In the genomic region with DNA sequence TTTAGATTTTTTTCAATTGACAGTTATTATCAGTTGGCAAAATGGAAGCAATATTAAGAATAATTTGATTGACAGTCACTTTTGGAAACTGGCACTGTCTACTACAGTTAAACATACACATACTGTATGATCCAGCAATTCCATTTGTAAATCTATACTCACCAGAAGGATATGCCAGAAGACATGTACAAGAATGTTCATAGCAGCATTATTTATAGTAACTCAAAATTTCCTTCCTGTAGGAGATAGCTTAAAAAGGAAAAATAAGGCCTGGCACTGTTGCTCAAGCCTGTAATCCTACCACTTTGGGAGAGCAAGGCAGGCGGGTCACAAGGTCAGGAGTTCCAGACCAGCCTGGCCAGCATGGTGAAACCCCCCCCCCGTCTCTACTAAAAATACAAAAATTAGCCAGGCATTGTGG, we compare ENCODE assay signal across 23 cellular contexts.
DNase-seq lines count a peak whose midpoint lies in the region; ATAC-seq, FAIRE-seq and TF ChIP-seq lines count a peak whose summit lies in the region.
"Had no signal": no experiment of that assay in that cellular context is flagged by ENCODE, and none has a peak within 500 bp of the region (broad histone marks: within the 10 kb centered on the region; RNA-seq: fewer than 3 reads in every experiment).

No MANE protein-coding gene starts in this region.

- peaks cover 12% of the 10 kb centered on the region for H3K4me1 Mint-ChIP-seq in astrocyte (ENCODE audit: low read depth, unreplicated experiment)

- no peak overlapping the region for H2AFZ ChIP-seq in astrocyte (ENCODE audit: low read depth, low read length)

- no peak for TF ChIP-seq CTCF in astrocyte (IDR thresholded peaks at IDR 0.05; ENCODE audit: insufficient read depth, low read depth, low read length)

- no peak overlapping the region for H3K9ac ChIP-seq in astrocyte (ENCODE audit: low read length)

- POLR2A ChIA-PET in HEK293T (lab: Yijun Ruan, JAX), result no interaction called here

- H3K36me3 Mint-ChIP-seq in astrocyte (ENCODE audit: low read depth, unreplicated experiment), result peaks cover 4% of the 10 kb centered on the region

- intact Hi-C loops in Right ventricle myocardium superior (cut with DNase I), result no loop called here

- no peak overlapping the region for H3K4me3 ChIP-seq in astrocyte (ENCODE audit: insufficient read depth, low read depth, low read length)
- H3K4me3 ChIP-seq: heart left ventricle had no signal

- no peak for DNase-seq in HEK293T (ENCODE audit: extremely low spot score)
- no peak for DNase-seq in astrocyte (ENCODE audit: low read depth)
- DNase-seq in iris pigment epithelial cell (ENCODE audit: low read depth), result peak; percentile 29
- no peak for DNase-seq in NCI-H1436 (lab: John Stamatoyannopoulos, UW)
- no peak for DNase-seq in Right ventricle myocardium superior
- DNase-seq: activated CD4-positive, alpha-beta T cell treated with anti-CD3 and anti-CD28 coated beads, Interleukin-2, amount 50 U/mL, for 4 hours; activated T-cell treated with anti-CD3 and anti-CD28 coated beads, Interleukin-2, amount 50 U/mL, for 48 hours; CD4-positive, alpha-beta T cell; DMS 273 treated with DMSO at 0.1 percent for 48 hours; heart left ventricle; left ventricle myocardium superior; NCI-H1417; NCI-H526 treated with DMSO at 0.1 percent for 48 hours; stimulated activated CD8-positive, alpha-beta memory T cell treated with anti-CD3 and anti-CD28 coated beads, Interleukin-4, amount 100 ng/mL, for 48 hours; WERI-Rb-1 had no signal

- CTCF ChIA-PET in HEK293T (lab: Yijun Ruan, JAX), result no interaction called here

- FAIRE-seq in A204.1 (lab: Jason Lieb, UNC), result peak; percentile 97
- FAIRE-seq in astrocyte (lab: Jason Lieb, UNC), result no peak
- FAIRE-seq: colon, endometrium had no signal

- no peaks in the 10 kb centered on the region for H4K20me1 ChIP-seq in astrocyte (ENCODE audit: insufficient read depth, low read length)

- no peaks in the 10 kb centered on the region for H3K9me3 ChIP-seq in astrocyte (ENCODE audit: insufficient read depth, low read depth, low read length)
- H3K9me3 ChIP-seq: heart left ventricle had no signal

- peaks cover 2% of the 10 kb centered on the region for H3K36me3 ChIP-seq in astrocyte (ENCODE audit: insufficient read depth, low read length)

- H3K27me3 ChIP-seq in astrocyte (ENCODE audit: insufficient read depth, low read length), result no peaks in the 10 kb centered on the region
- H3K27me3 ChIP-seq: heart left ventricle had no signal

- no peaks in the 10 kb centered on the region for H3K79me2 ChIP-seq in astrocyte (ENCODE audit: insufficient read depth, low read length)

- no peak overlapping the region for H3K4me3 Mint-ChIP-seq in astrocyte (ENCODE audit: unreplicated experiment)
- H3K4me3 Mint-ChIP-seq: activated naive CD4-positive, alpha-beta T cell treated with anti-CD3 and anti-CD28 coated beads, Interleukin-2, amount 50 U/mL, for 24 hours; CD4-positive, alpha-beta T cell; T-helper 1 cell treated with Interleukin-12 subunit alpha and Interleukin-12 subunit beta and Interleukin-4 antibody, amounts not matched to agents 30 μg/mL and 1 μg/mL, for 36 hours had no signal

- no peak overlapping the region for H3K4me2 ChIP-seq in astrocyte (ENCODE audit: low read length)

- H3K27me3 Mint-ChIP-seq in astrocyte (ENCODE audit: low read depth, unreplicated experiment), result no peaks in the 10 kb centered on the region
- H3K27me3 Mint-ChIP-seq: activated naive CD4-positive, alpha-beta T cell treated with anti-CD3 and anti-CD28 coated beads, Interleukin-2, amount 50 U/mL, for 24 hours; CD4-positive, alpha-beta T cell had no signal

- no peak overlapping the region for H3K27ac Mint-ChIP-seq in astrocyte (ENCODE audit: unreplicated experiment)
- H3K27ac Mint-ChIP-seq: activated naive CD4-positive, alpha-beta T cell treated with anti-CD3 and anti-CD28 coated beads, Interleukin-2, amount 50 U/mL, for 24 hours; CD4-positive, alpha-beta T cell; T-helper 1 cell treated with Interleukin-12 subunit alpha and Interleukin-12 subunit beta and Interleukin-4 antibody, amounts not matched to agents 30 μg/mL and 1 μg/mL, for 36 hours had no signal

- peaks cover 3% of the 10 kb centered on the region for H3K4me1 ChIP-seq in astrocyte (ENCODE audit: insufficient read depth, low read length)

- no peaks in the 10 kb centered on the region for H3K9me3 Mint-ChIP-seq in astrocyte (ENCODE audit: unreplicated experiment)
- H3K9me3 Mint-ChIP-seq: activated naive CD4-positive, alpha-beta T cell treated with anti-CD3 and anti-CD28 coated beads, Interleukin-2, amount 50 U/mL, for 24 hours; CD4-positive, alpha-beta T cell; T-helper 1 cell treated with Interleukin-12 subunit alpha and Interleukin-12 subunit beta and Interleukin-4 antibody, amounts not matched to agents 30 μg/mL and 1 μg/mL, for 36 hours had no signal

- ATAC-seq in HG02763 (IDR thresholded peaks at IDR 0.05; ENCODE audit: unreplicated experiment) (no peak), HG03565 (IDR thresholded peaks at IDR 0.05; ENCODE audit: unreplicated experiment) (no peak), Right ventricle myocardium superior (ENCODE audit: poor library complexity) (no peak)
- ATAC-seq: heart left ventricle, left ventricle myocardium superior had no signal

- peak overlapping the region; percentile 3 for H3K27ac ChIP-seq in astrocyte (ENCODE audit: low read depth, low read length)
- H3K27ac ChIP-seq: HL-60, WERI-Rb-1 had no signal

TF ChIP-seq in HEK293T, 16 proteins besides CTCF, POLR2A, EP300 and RAD21:
- TF ChIP-seq, protein P1, sequence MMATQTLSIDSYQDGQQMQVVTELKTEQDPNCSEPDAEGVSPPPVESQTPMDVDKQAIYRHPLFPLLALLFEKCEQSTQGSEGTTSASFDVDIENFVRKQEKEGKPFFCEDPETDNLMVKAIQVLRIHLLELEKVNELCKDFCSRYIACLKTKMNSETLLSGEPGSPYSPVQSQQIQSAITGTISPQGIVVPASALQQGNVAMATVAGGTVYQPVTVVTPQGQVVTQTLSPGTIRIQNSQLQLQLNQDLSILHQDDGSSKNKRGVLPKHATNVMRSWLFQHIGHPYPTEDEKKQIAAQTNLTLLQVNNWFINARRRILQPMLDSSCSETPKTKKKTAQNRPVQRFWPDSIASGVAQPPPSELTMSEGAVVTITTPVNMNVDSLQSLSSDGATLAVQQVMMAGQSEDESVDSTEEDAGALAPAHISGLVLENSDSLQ (IDR thresholded peaks at IDR 0.05), result peak; percentile 68
- TF ChIP-seq TARDBP (IDR thresholded peaks at IDR 0.05), result no peak
